In the genomic region with DNA sequence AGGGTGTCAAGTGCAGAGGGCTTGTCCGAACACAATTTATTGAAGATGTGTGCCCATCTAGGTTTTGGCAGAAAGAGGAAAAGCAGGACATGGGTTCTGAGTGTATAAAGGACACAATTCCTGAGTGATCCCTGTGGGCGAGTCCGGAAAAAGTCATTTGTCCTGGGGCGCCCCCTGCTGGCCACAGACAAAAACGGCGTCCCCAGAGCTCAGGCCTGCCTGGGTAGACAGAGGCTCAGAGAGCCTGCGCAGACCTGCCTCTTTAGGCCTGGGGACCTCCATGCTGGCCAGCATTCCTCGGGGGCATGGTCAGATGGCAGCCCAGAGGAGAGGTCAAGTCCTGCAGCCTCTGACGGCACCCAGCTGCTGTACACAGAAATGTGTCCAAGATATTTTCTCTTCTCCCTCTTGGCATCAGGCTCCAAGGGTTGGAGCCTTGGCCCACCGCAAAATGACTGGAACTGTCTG, we compare ENCODE assay signal across 8 cellular contexts.
DNase-seq lines count a peak whose midpoint lies in the region; ATAC-seq and TF ChIP-seq lines count a peak whose summit lies in the region.

No MANE protein-coding gene starts in this region.

- H3K9me3 ChIP-seq in effector memory CD4-positive, alpha-beta T cell (ENCODE audit: control insufficient read depth, low read length) = no peaks in the 10 kb centered on the region

- peaks cover 3% of the 10 kb centered on the region for H3K4me1 ChIP-seq in effector memory CD4-positive, alpha-beta T cell (ENCODE audit: control insufficient read depth, insufficient read depth, low read length, poor library complexity, severe bottlenecking)

- TF ChIP-seq CTCF in HFF-Myc (IDR thresholded peaks at IDR 0.05; ENCODE audit: low read depth, low read length, missing control alignments) = peak; percentile 88
- TF ChIP-seq CTCF in activated CD8-positive, alpha-beta T cell treated with anti-CD3 and anti-CD28 coated beads for 36 hours (IDR thresholded peaks at IDR 0.05) = peak; percentile 95

- H3K4me3 ChIP-seq in HFF-Myc (replicated peaks; ENCODE audit: low read depth, low read length) = no peak overlapping the region
- H3K4me3 ChIP-seq in effector memory CD4-positive, alpha-beta T cell (ENCODE audit: insufficient read depth, low read depth, low read length, poor library complexity, severe bottlenecking) = no peak overlapping the region

- no peaks in the 10 kb centered on the region for H3K36me3 ChIP-seq in effector memory CD4-positive, alpha-beta T cell (ENCODE audit: control insufficient read depth, insufficient read depth, low read length)

- H3K27ac Mint-ChIP-seq in activated CD8-positive, alpha-beta T cell treated with anti-CD3 and anti-CD28 coated beads for 36 hours = no peak overlapping the region
- no peak overlapping the region for H3K27ac Mint-ChIP-seq in memory B cell

- no peaks in the 10 kb centered on the region for H3K27me3 Mint-ChIP-seq in activated CD8-positive, alpha-beta T cell treated with anti-CD3 and anti-CD28 coated beads for 36 hours
- H3K27me3 Mint-ChIP-seq in memory B cell = peaks cover 2% of the 10 kb centered on the region

- intact Hi-C loops in activated CD8-positive, alpha-beta T cell treated with anti-CD3 and anti-CD28 coated beads for 36 hours (cut with micrococcal nuclease) = loop anchor here (2.0 to 5.0 kb wide), 2 partner anchors 66 to 115 kb away; partner anchors contain the start of gene LRP8

- POLR2A ChIA-PET in activated CD8-positive, alpha-beta T cell treated with anti-CD3 and anti-CD28 coated beads for 36 hours (lab: Charles Lee) = interaction anchor here (0.8 to 0.9 kb wide), 2 partner anchors 57 to 67 kb away, joined by 3 read pairs; no protein-coding TSS in a partner anchor

- H3K4me3 Mint-ChIP-seq in activated CD8-positive, alpha-beta T cell treated with anti-CD3 and anti-CD28 coated beads for 36 hours = no peak overlapping the region
- H3K4me3 Mint-ChIP-seq in memory B cell = no peak overlapping the region

- CTCF ChIA-PET in activated CD8-positive, alpha-beta T cell treated with anti-CD3 and anti-CD28 coated beads for 36 hours (lab: Charles Lee) = interaction anchor here (0.6 to 12.0 kb wide), 37 partner anchors 13 to 155 kb away, joined by 3 to 111 read pairs (median 4); partner anchors contain the start of gene MAGOH

- H3K36me3 Mint-ChIP-seq in activated CD8-positive, alpha-beta T cell treated with anti-CD3 and anti-CD28 coated beads for 36 hours (ENCODE audit: low read depth) = no peaks in the 10 kb centered on the region
- no peaks in the 10 kb centered on the region for H3K36me3 Mint-ChIP-seq in memory B cell

- H3K4me1 Mint-ChIP-seq in activated CD8-positive, alpha-beta T cell treated with anti-CD3 and anti-CD28 coated beads for 36 hours (ENCODE audit: low read depth) = no peaks in the 10 kb centered on the region
- H3K4me1 Mint-ChIP-seq in memory B cell = peaks cover 16% of the 10 kb centered on the region

- no peaks in the 10 kb centered on the region for H3K9me3 Mint-ChIP-seq in activated CD8-positive, alpha-beta T cell treated with anti-CD3 and anti-CD28 coated beads for 36 hours
- H3K9me3 Mint-ChIP-seq in memory B cell = no peaks in the 10 kb centered on the region

- H3K27me3 ChIP-seq in effector memory CD4-positive, alpha-beta T cell (replicated peaks; ENCODE audit: control insufficient read depth, insufficient read depth, low read length, poor library complexity, severe bottlenecking) = no peaks in the 10 kb centered on the region

- peak; percentile 92 for ATAC-seq in activated CD8-positive, alpha-beta T cell treated with anti-CD3 and anti-CD28 coated beads for 36 hours
- ATAC-seq in memory B cell (ENCODE audit: low read depth) (peak; percentile 73), HG02623 (IDR thresholded peaks at IDR 0.05; ENCODE audit: unreplicated experiment) (no peak)

- H3K27ac ChIP-seq in effector memory CD4-positive, alpha-beta T cell (ENCODE audit: insufficient read depth, low read length, poor library complexity, severe bottlenecking) = no peak overlapping the region

- DNase-seq in COR-L47 (lab: John Stamatoyannopoulos, UW) = peak; percentile 28
- DNase-seq in HFF-Myc (ENCODE audit: extremely low read depth, low read depth) = peak; percentile 30
- peak; percentile 12 to 78 for DNase-seq in NCI-H526 (lab: John Stamatoyannopoulos, UW)
- peak; percentile 74 for DNase-seq in activated CD8-positive, alpha-beta T cell treated with anti-CD3 and anti-CD28 coated beads for 36 hours
- DNase-seq in effector memory CD4-positive, alpha-beta T cell = peak; percentile 25 to 59 (median 38)
- peak; percentile 66 to 78 for DNase-seq in memory B cell (ENCODE audit: low spot score in 2 of 2)
- DNase-seq in stimulated activated CD8-positive, alpha-beta memory T cell treated with anti-CD3 and anti-CD28 coated beads, Interleukin-15, amount 100 ng/mL, for 48 hours (ENCODE audit: low read depth in 2 of 2) = peak; percentile 34 to 42
